ENCODE assay signal across 33 cellular contexts in genomic region chr1:15043934-15044333, GRCh38.
"Had no signal": no experiment of that assay in that cellular context is flagged by ENCODE, and none has a peak within 500 bp of the region (broad histone marks: within the 10 kb centered on the region; RNA-seq: fewer than 3 reads in every experiment).

No MANE protein-coding gene starts in this region.

- H3K9me3 ChIP-seq: SJCRH30 had no signal

- H3K27ac ChIP-seq: brain microvascular endothelial cell, SJCRH30, SK-N-MC, WERI-Rb-1 had no signal

- ATAC-seq: activated CD8-positive, alpha-beta memory T cell treated with anti-CD3 and anti-CD28 coated beads, Interleukin-2, amount 10 ng/mL, durations not matched to agents 7 days and 5 days; activated T-cell treated with anti-CD3 and anti-CD28 coated beads, Interleukin-2, amount 50 U/mL, for 72 hours; activated T-helper 17 cell treated with anti-CD3 and anti-CD28 coated beads, Interleukin-2, amount 50 U/mL, for 72 hours; Panc1 had no signal

- H3K4me3 ChIP-seq: SJCRH30, SK-N-MC had no signal

- H3K27me3 ChIP-seq: brain microvascular endothelial cell, SJCRH30 had no signal

- DNase-seq: activated CD4-positive, alpha-beta memory T cell treated with anti-CD3 and anti-CD28 coated beads, Interleukin-2, amount 10 ng/mL, durations not matched to agents 7 days and 5 days; activated CD4-positive, alpha-beta T cell treated with anti-CD3 and anti-CD28 coated beads for 1 hour; activated CD4-positive, alpha-beta T cell treated with anti-CD3 and anti-CD28 coated beads for 48 hours; activated CD4-positive, CD25-positive, alpha-beta regulatory T cell; activated CD8-positive, alpha-beta memory T cell treated with anti-CD3 and anti-CD28 coated beads for 24 hours; activated CD8-positive, alpha-beta memory T cell treated with anti-CD3 and anti-CD28 coated beads, Interleukin-2, amount 10 ng/mL, durations not matched to agents 7 days and 5 days; activated CD8-positive, alpha-beta memory T cell treated with anti-CD3 and anti-CD28 coated beads, Interleukin-2, amount 50 U/mL, for 48 hours; activated effector memory CD4-positive, alpha-beta T cell treated with anti-CD3 and anti-CD28 coated beads, Interleukin-2, amount 50 U/mL, for 16 hours; activated naive CD4-positive, alpha-beta T cell; activated naive CD4-positive, alpha-beta T cell treated with anti-CD3 and anti-CD28 coated beads, Interleukin-2, amount 50 U/mL, for 16 hours; activated naive CD8-positive, alpha-beta T cell treated with anti-CD3 and anti-CD28 coated beads for 36 hours; activated T-cell treated with anti-CD3 and anti-CD28 coated beads, Interleukin-2, amount 50 U/mL, for 72 hours; amniotic stem cell; aorta; brain microvascular endothelial cell; NCI-H1048; NCI-H1105 treated with DMSO at 0.1 percent for 48 hours; NCI-H1436; NCI-H1694; NCI-H1930; NCI-H2081 treated with DMSO at 0.1 percent for 48 hours; NCI-H226; NCI-H446 treated with DMSO at 0.1 percent for 48 hours; NCI-H524; NCI-H69; NCI-H82; SHP77; SJCRH30; T1000; WERI-Rb-1 had no signal

- H3K36me3 ChIP-seq: brain microvascular endothelial cell, SJCRH30, WERI-Rb-1 had no signal

- H3K4me1 ChIP-seq: SJCRH30 had no signal
